ENCODE assay signal across 16 cellular contexts in the genomic region with DNA sequence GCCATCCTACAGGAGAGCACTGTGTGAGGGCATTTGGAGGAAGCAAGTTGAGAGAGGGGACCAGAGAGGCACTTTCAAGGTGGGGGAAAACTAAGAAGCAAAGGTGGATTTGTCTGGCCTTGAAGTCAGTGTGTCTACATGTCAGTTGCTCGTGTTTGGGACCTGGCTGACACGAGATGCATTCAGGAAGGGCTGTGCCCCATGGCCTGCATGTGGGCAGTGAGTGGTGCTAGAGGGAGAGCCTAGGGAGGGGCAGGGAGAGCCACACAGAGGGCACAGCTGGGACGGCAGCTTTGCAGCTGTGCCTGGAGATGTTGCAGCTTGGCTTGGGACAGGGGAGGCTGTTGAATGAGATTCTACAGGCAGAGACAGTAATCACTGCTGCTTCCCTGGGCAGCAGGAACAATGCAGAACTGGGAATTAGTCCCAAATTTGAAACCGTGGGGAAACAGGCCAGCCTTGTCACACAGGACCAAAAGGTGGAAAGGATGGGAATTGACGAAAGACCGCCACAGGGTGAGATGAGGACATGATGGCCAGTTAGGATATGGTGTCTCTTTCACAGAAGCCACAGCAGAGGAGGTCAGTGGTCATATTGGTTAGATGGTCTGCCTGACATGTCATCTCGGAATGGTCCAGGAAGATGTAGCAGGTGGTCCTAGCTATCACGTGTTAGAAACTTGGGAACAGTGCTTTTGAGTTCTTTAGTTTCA. TPM values are rescaled to one million over a fixed set of nuclear protein-coding genes. Genes with fewer than 3 reads are reported as not detected.
DNase-seq lines count a peak whose midpoint lies in the region; ATAC-seq and TF ChIP-seq lines count a peak whose summit lies in the region.
"Had no signal": no experiment of that assay in that cellular context is flagged by ENCODE, and none has a peak within 500 bp of the region (broad histone marks: within the 10 kb centered on the region; RNA-seq: fewer than 3 reads in every experiment).

No MANE protein-coding gene starts in this region.

- H3K27me3 Mint-ChIP-seq in activated T-cell treated with anti-CD3 and anti-CD28 coated beads, Interleukin-2, amount 50 U/mL, for 24 hours = no peaks in the 10 kb centered on the region
- H3K27me3 Mint-ChIP-seq in T-helper 17 cell = no peaks in the 10 kb centered on the region
- H3K27me3 Mint-ChIP-seq: CD4-positive, alpha-beta T cell; IgD-negative memory B cell had no signal

- H3K27ac ChIP-seq in epithelial cell of prostate (peak overlapping the region; percentile 87), colonic mucosa (no peak overlapping the region)
- H3K27ac ChIP-seq: cardiac muscle cell, right atrium auricular region had no signal

- H3K36me3 Mint-ChIP-seq in activated T-cell treated with anti-CD3 and anti-CD28 coated beads, Interleukin-2, amount 50 U/mL, for 24 hours (ENCODE audit: low read depth) = peaks cover 96% of the 10 kb centered on the region
- H3K36me3 Mint-ChIP-seq in T-helper 17 cell (ENCODE audit: low read depth) = peaks cover 20% of the 10 kb centered on the region

- H3K27ac Mint-ChIP-seq in activated T-cell treated with anti-CD3 and anti-CD28 coated beads, Interleukin-2, amount 50 U/mL, for 24 hours = peak overlapping the region; percentile 16
- H3K27ac Mint-ChIP-seq in T-helper 17 cell = peak overlapping the region; percentile 88
- H3K27ac Mint-ChIP-seq: CD4-positive, alpha-beta T cell; mesothelial cell of epicardium had no signal

- H3K4me3 Mint-ChIP-seq in activated T-cell treated with anti-CD3 and anti-CD28 coated beads, Interleukin-2, amount 50 U/mL, for 24 hours = no peak overlapping the region
- no peak overlapping the region for H3K4me3 Mint-ChIP-seq in T-helper 17 cell
- H3K4me3 Mint-ChIP-seq: CD4-positive, alpha-beta T cell; mesothelial cell of epicardium had no signal

- peak overlapping the region; percentile 56 for H3K9ac ChIP-seq in skeletal muscle satellite cell (ENCODE audit: low read depth, low read length)
- no peak overlapping the region for H3K9ac ChIP-seq in colonic mucosa (ENCODE audit: low read depth in 2 of 2, low read length in 2 of 2)

- H3K9me3 ChIP-seq in T-helper 17 cell (ENCODE audit: control insufficient read depth, low read length, poor library complexity, severe bottlenecking) = no peaks in the 10 kb centered on the region
- no peaks in the 10 kb centered on the region for H3K9me3 ChIP-seq in skeletal muscle satellite cell (replicated peaks; ENCODE audit: low read length)
- H3K9me3 ChIP-seq in colonic mucosa = no peaks in the 10 kb centered on the region
- H3K9me3 ChIP-seq: right atrium auricular region had no signal

- H3K4me3 ChIP-seq in skeletal muscle satellite cell (ENCODE audit: low read length) = peak overlapping the region; percentile 7
- H3K4me3 ChIP-seq in colonic mucosa = no peak overlapping the region
- H3K4me3 ChIP-seq: cardiac muscle cell, right atrium auricular region had no signal

- no peak for DNase-seq in activated T-cell treated with anti-CD3 and anti-CD28 coated beads, Interleukin-2, amount 50 U/mL, for 24 hours
- no peak for DNase-seq in activated T-cell treated with anti-CD3 and anti-CD28 coated beads, Interleukin-2, amount 50 U/mL, for 1 hour
- DNase-seq in T-helper 17 cell (no peak), epithelial cell of prostate (ENCODE audit: low read depth, low spot score) (no peak), colonic mucosa (no peak), HUDEP-2 (lab: John Stamatoyannopoulos, UW; ENCODE audit: unreplicated experiment in 76 of 76) (no peak)
- DNase-seq: ACHN; CD4-positive, alpha-beta T cell; NCI-H2029 had no signal

- TF ChIP-seq CTCF in colonic mucosa (IDR thresholded peaks at IDR 0.05) = no peak

- intact Hi-C loops in colonic mucosa (cut with DNase I) = no loop called here

- H3K4me1 Mint-ChIP-seq in activated T-cell treated with anti-CD3 and anti-CD28 coated beads, Interleukin-2, amount 50 U/mL, for 24 hours (ENCODE audit: low read depth) = peaks cover 5% of the 10 kb centered on the region
- H3K4me1 Mint-ChIP-seq in T-helper 17 cell = peaks cover 17% of the 10 kb centered on the region
- H3K4me1 Mint-ChIP-seq: mesothelial cell of epicardium had no signal

- H3K4me2 ChIP-seq in skeletal muscle satellite cell (ENCODE audit: low read length) = peak overlapping the region; percentile 49

- no peaks in the 10 kb centered on the region for H3K9me3 Mint-ChIP-seq in activated T-cell treated with anti-CD3 and anti-CD28 coated beads, Interleukin-2, amount 50 U/mL, for 24 hours
- H3K9me3 Mint-ChIP-seq: CD4-positive, alpha-beta T cell; IgD-negative memory B cell; mesothelial cell of epicardium had no signal

- H3K27me3 ChIP-seq in skeletal muscle satellite cell (ENCODE audit: control insufficient read depth, insufficient read depth, low read length) (no peaks in the 10 kb centered on the region), colonic mucosa (no peaks in the 10 kb centered on the region)
- H3K27me3 ChIP-seq: cardiac muscle cell, right atrium auricular region had no signal

- ATAC-seq in T-helper 17 cell (peak; percentile 28), HG03354 (IDR thresholded peaks at IDR 0.05; ENCODE audit: poor library complexity, severe bottlenecking, unreplicated experiment) (no peak)
- ATAC-seq: Right ventricle myocardium inferior had no signal

- peaks cover 31% of the 10 kb centered on the region for H3K4me1 ChIP-seq in skeletal muscle satellite cell (ENCODE audit: control insufficient read depth, insufficient read depth, low read length)
- no peaks in the 10 kb centered on the region for H3K4me1 ChIP-seq in colonic mucosa
- H3K4me1 ChIP-seq: right atrium auricular region had no signal

- H3K36me3 ChIP-seq in skeletal muscle satellite cell (ENCODE audit: insufficient read depth, low read length) = peaks cover 88% of the 10 kb centered on the region
- H3K36me3 ChIP-seq in colonic mucosa = peaks cover 21% of the 10 kb centered on the region

RNA-seq across cellular contexts. Expression of gene SEC61A1, which starts 10.0 kb away (rescaled TPM):
- total RNA-seq in T-helper 17 cell (100 to 1,000 TPM; 162 to 181 TPM), colonic mucosa (100 to 1,000 TPM; 184 to 250 TPM)
- total RNA-seq in skeletal muscle satellite cell (2012; rRNA removed) = 267 and 339 TPM in 2 replicates
